ENCODE assay signal across 11 cellular contexts in genomic region chr11:119305556-119306372, GRCh38. TPM values are rescaled to one million over a fixed set of nuclear protein-coding genes. Genes with fewer than 3 reads are reported as not detected.
A peak's percentile ranks its signal among the peaks of the same experiment; 100 is the strongest.
DNase-seq lines count a peak whose midpoint lies in the region; ATAC-seq and TF ChIP-seq lines count a peak whose summit lies in the region.
"Had no signal": no experiment of that assay in that cellular context is flagged by ENCODE, and none has a peak within 500 bp of the region (broad histone marks: within the 10 kb centered on the region; RNA-seq: fewer than 3 reads in every experiment).

No MANE protein-coding gene starts in this region.

- H3K36me3 ChIP-seq in CD8-positive, alpha-beta T cell (ENCODE audit: insufficient read depth, low read length) = peaks cover 1% of the 10 kb centered on the region
- H3K36me3 ChIP-seq in gastrocnemius medialis (peaks cover 0 to 8% of the 10 kb centered on the region in 2 donors), brain microvascular endothelial cell (replicated peaks) (peaks cover 18% of the 10 kb centered on the region)

- peak overlapping the region; percentile 99 for H3K27ac Mint-ChIP-seq in CD8-positive, alpha-beta T cell
- peak overlapping the region in 2 of 3 donors; percentile 53 to 67 for H3K27ac Mint-ChIP-seq in IgD-negative memory B cell

- H3K4me1 ChIP-seq in CD8-positive, alpha-beta T cell (ENCODE audit: insufficient read depth, low read length) = peaks cover 30% of the 10 kb centered on the region
- H3K4me1 ChIP-seq in gastrocnemius medialis = peaks cover 51 to 54% of the 10 kb centered on the region in 2 donors

- peaks cover 35% of the 10 kb centered on the region for H3K4me1 Mint-ChIP-seq in CD8-positive, alpha-beta T cell (ENCODE audit: low read depth)
- peaks cover 0 to 1% (median 0%) of the 10 kb centered on the region in 3 donors for H3K4me1 Mint-ChIP-seq in IgD-negative memory B cell

- no peak for TF ChIP-seq CTCF in CD8-positive, alpha-beta T cell (IDR thresholded peaks at IDR 0.05)
- TF ChIP-seq CTCF in coronary artery (IDR thresholded peaks at IDR 0.05) = no peak
- TF ChIP-seq CTCF in gastrocnemius medialis (IDR thresholded peaks at IDR 0.05 in 4 of 5, conservative IDR thresholded peaks at IDR 0.05 in 1 of 5) = no peak
- TF ChIP-seq CTCF in brain microvascular endothelial cell (IDR thresholded peaks at IDR 0.05; ENCODE audit: low read depth, low read length, missing control alignments) = no peak

- peaks cover 50% of the 10 kb centered on the region for H3K36me3 Mint-ChIP-seq in CD8-positive, alpha-beta T cell
- H3K36me3 Mint-ChIP-seq in IgD-negative memory B cell = peaks cover 20% of the 10 kb centered on the region

- H3K4me3 ChIP-seq in CD8-positive, alpha-beta T cell (ENCODE audit: low read depth, low read length) = no peak overlapping the region
- peak overlapping the region; percentile 48 for H3K4me3 ChIP-seq in coronary artery
- H3K4me3 ChIP-seq in gastrocnemius medialis = no peak overlapping the region
- no peak overlapping the region for H3K4me3 ChIP-seq in brain microvascular endothelial cell (ENCODE audit: low read depth, low read length)
- H3K4me3 ChIP-seq: MG63 had no signal

- peak; percentile 25 for ATAC-seq in CD8-positive, alpha-beta T cell
- peak; percentile 39 to 63 for ATAC-seq in gastrocnemius medialis

- in situ Hi-C loops in gastrocnemius medialis (cut with MboI; ENCODE audit: low sequenced_read_pairs in 4 of 4) (no loop called here), brain microvascular endothelial cell (cut with HindIII; ENCODE audit: low pct_ligation_motif_present, low sequenced_read_pairs) (no loop called here)

- intact Hi-C loops in CD8-positive, alpha-beta T cell (cut with DNase I, micrococcal nuclease) = loop anchor here (1.0 to 10.0 kb wide), 2 partner anchors 16 to 701 kb away; partner anchors contain the start of gene PHLDB1 (in 1 of the 2)
- intact Hi-C loops in gastrocnemius medialis (cut with DNase I; ENCODE audit: low total_unique reads) = loop anchor here (5.0 to 10.0 kb wide), 2 partner anchors 138 to 1039 kb away; partner anchors contain the start of gene NLRX1

- no peaks in the 10 kb centered on the region for H3K27me3 Mint-ChIP-seq in CD8-positive, alpha-beta T cell (ENCODE audit: low read depth)
- H3K27me3 Mint-ChIP-seq in IgD-negative memory B cell = no peaks in the 10 kb centered on the region

- peak overlapping the region; percentile 59 for H3K4me3 Mint-ChIP-seq in CD8-positive, alpha-beta T cell
- H3K4me3 Mint-ChIP-seq in IgD-negative memory B cell = no peak overlapping the region

- DNase-seq in CD8-positive, alpha-beta T cell = no peak
- no peak for DNase-seq in coronary artery (ENCODE audit: low spot score)
- no peak for DNase-seq in gastrocnemius medialis
- no peak for DNase-seq in brain microvascular endothelial cell
- no peak for DNase-seq in COLO668 (lab: John Stamatoyannopoulos, UW; ENCODE audit: unreplicated experiment)
- DNase-seq in HPDE6-E6E7 (ENCODE audit: extremely low spot score) = no peak
- DNase-seq: cerebellar nuclear complex, MG63 had no signal

- POLR2A ChIA-PET in CD8-positive, alpha-beta T cell (lab: Charles Lee) = interaction anchor here (0.8 to 1.8 kb wide), 4 partner anchors 9 to 98 kb away, joined by 3 to 4 read pairs (median 3); partner anchors contain the start of gene MCAM

- peak overlapping the region; percentile 42 for H3K27ac ChIP-seq in CD8-positive, alpha-beta T cell (ENCODE audit: low read depth, low read length)
- H3K27ac ChIP-seq in coronary artery (peak overlapping the region; percentile 95), gastrocnemius medialis (peak overlapping the region; percentile 63 to 74 (median 71)), brain microvascular endothelial cell (no peak overlapping the region)

- no peaks in the 10 kb centered on the region for H3K27me3 ChIP-seq in CD8-positive, alpha-beta T cell (ENCODE audit: insufficient read depth, low read length)
- H3K27me3 ChIP-seq in gastrocnemius medialis (no peaks in the 10 kb centered on the region), brain microvascular endothelial cell (replicated peaks) (no peaks in the 10 kb centered on the region)
- H3K27me3 ChIP-seq: MG63 had no signal

- no peaks in the 10 kb centered on the region for H3K9me3 Mint-ChIP-seq in CD8-positive, alpha-beta T cell
- no peaks in the 10 kb centered on the region for H3K9me3 Mint-ChIP-seq in IgD-negative memory B cell

- CTCF ChIA-PET in CD8-positive, alpha-beta T cell (lab: Charles Lee) = interaction anchor here (1.6 to 3.6 kb wide), 4 partner anchors 10 to 100 kb away, joined by 6 to 24 read pairs (median 8); partner anchors contain the start of gene CBL

- H3K9me3 ChIP-seq in CD8-positive, alpha-beta T cell (ENCODE audit: low read length) = no peaks in the 10 kb centered on the region
- no peaks in the 10 kb centered on the region for H3K9me3 ChIP-seq in gastrocnemius medialis
- H3K9me3 ChIP-seq: MG63 had no signal

- TF ChIP-seq POLR2A in gastrocnemius medialis (IDR thresholded peaks at IDR 0.05) = no peak

RNA-seq across cellular contexts. Expression of gene MCAM, which starts 11.2 kb away (rescaled TPM):
- 10 to 100 TPM; 16.1 to 18.3 TPM for total RNA-seq in CD8-positive, alpha-beta T cell
- 1.3 TPM for polyA plus RNA-seq in IgD-negative memory B cell
- total RNA-seq in gastrocnemius medialis = 100 to 1,000 TPM in 3 of 4 donors, 10 to 100 TPM in 1; 22.6 to 193 (median 123) TPM

RNA-seq across cellular contexts. Expression of gene RNF26, which starts 28.6 kb away (rescaled TPM):
- 10 to 100 TPM; 20.9 TPM for total RNA-seq in CD8-positive, alpha-beta T cell
- polyA plus RNA-seq in IgD-negative memory B cell = 41.1 TPM
- 1 to 10 TPM; 3.8 to 5.1 (median 4.7) TPM for total RNA-seq in gastrocnemius medialis

RNA-seq across cellular contexts. Expression of gene C1QTNF5, which starts 34.9 kb away (rescaled TPM):
- not detected for total RNA-seq in CD8-positive, alpha-beta T cell
- not detected for polyA plus RNA-seq in IgD-negative memory B cell
- total RNA-seq in gastrocnemius medialis = 10 to 100 TPM in 1 of 4 donors, 1 to 10 TPM in 3; 4.0 to 16.0 (median 6.0) TPM
- total RNA-seq: T-helper 1 cell treated with Interleukin-12 subunit alpha and Interleukin-12 subunit beta and Interleukin-4 antibody, amounts not matched to agents 30 ng/mL and 1 ng/mL, for 36 hours had no signal
- polyA plus RNA-seq: keratinocyte had no signal

RNA-seq across cellular contexts. Expression of gene MFRP, which starts 40.7 kb away (rescaled TPM):
- total RNA-seq in CD8-positive, alpha-beta T cell = not detected
- polyA plus RNA-seq in IgD-negative memory B cell = not detected
- total RNA-seq in gastrocnemius medialis = not detected
- total RNA-seq: T-helper 1 cell treated with Interleukin-12 subunit alpha and Interleukin-12 subunit beta and Interleukin-4 antibody, amounts not matched to agents 30 ng/mL and 1 ng/mL, for 36 hours had no signal
- polyA plus RNA-seq: keratinocyte had no signal

Comparison
In these comparisons a context has a peak if more than half of its experiments do, and no peak if none do; other contexts are left out.
1. RNA of gene C1QTNF5, which starts 34.9 kb away (total RNA-seq): 4.0 to 16.0 TPM in gastrocnemius medialis; not detected in CD8-positive, alpha-beta T cell; every median in the first group is over 4 times any median in the second.